ENCODE assay signal across 37 cellular contexts in the genomic region with DNA sequence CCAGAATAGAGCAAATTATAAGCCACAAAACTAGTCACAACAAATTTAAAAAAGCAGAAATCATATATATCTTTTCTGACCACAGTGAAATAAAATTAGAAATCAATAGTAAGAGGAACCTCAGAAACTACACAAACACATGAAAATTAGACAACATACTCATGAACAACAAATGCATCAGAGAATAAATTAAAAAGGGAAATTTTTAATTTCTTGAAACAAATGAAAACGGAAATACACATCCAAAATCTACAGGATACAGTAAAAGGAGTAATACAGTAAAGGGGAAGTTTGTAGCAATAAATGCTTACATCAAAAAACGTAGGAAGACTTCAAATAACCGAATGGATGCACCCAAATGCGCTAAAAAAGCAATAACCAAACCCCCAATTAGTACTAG. TPM values are rescaled to one million over a fixed set of nuclear protein-coding genes. Genes with fewer than 3 reads are reported as not detected.
"Had no signal": no experiment of that assay in that cellular context is flagged by ENCODE, and none has a peak within 500 bp of the region (broad histone marks: within the 10 kb centered on the region; RNA-seq: fewer than 3 reads in every experiment).

No MANE protein-coding gene starts in this region.

- FAIRE-seq: astrocyte, bronchial epithelial cell had no signal

- DNase-seq: activated effector memory CD4-positive, alpha-beta T cell treated with anti-CD3 and anti-CD28 coated beads, Interleukin-2, amount 50 U/mL, for 16 hours; activated effector memory CD4-positive, alpha-beta T cell treated with Interleukin-2 at 50 U/mL for 16 hours; activated gamma-delta T cell; activated gamma-delta T cell treated with Interleukin-2 at 50 U/mL for 16 hours; activated naive CD4-positive, alpha-beta T cell; activated naive CD4-positive, alpha-beta T cell treated with anti-CD3 and anti-CD28 coated beads for 36 hours; activated naive CD4-positive, alpha-beta T cell treated with anti-CD3 and anti-CD28 coated beads, Interleukin-2, amount 10 ng/mL, durations not matched to agents 7 days and 5 days; activated naive CD4-positive, alpha-beta T cell treated with anti-CD3 and anti-CD28 coated beads, Interleukin-2, amount 50 U/mL, for 16 hours; activated naive CD4-positive, alpha-beta T cell treated with Interleukin-2 at 50 U/mL for 16 hours; activated naive CD8-positive, alpha-beta T cell treated with anti-CD3 and anti-CD28 coated beads for 36 hours; activated naive CD8-positive, alpha-beta T cell treated with anti-CD3 and anti-CD28 coated beads, Interleukin-2, amount 10 ng/mL, durations not matched to agents 7 days and 5 days; activated naive CD8-positive, alpha-beta T cell treated with anti-CD3 and anti-CD28 coated beads, Interleukin-2, amount 50 U/mL, for 24 hours; activated T-cell treated with anti-CD3 and anti-CD28 coated beads, Interleukin-2, amount 50 U/mL, for 1 hour; activated T-cell treated with anti-CD3 and anti-CD28 coated beads, Interleukin-2, amount 50 U/mL, for 24 hours; activated T-cell treated with anti-CD3 and anti-CD28 coated beads, Interleukin-2, amount 50 U/mL, for 4 hours; activated T-cell treated with anti-CD3 and anti-CD28 coated beads, Interleukin-2, amount 50 U/mL, for 48 hours; activated T-cell treated with anti-CD3 and anti-CD28 coated beads, Interleukin-2, amount 50 U/mL, for 72 hours; adrenal gland; amniotic stem cell; amygdala; anterior cingulate cortex; aorta; body of pancreas; brain microvascular endothelial cell; caudate nucleus; central memory CD4-positive, alpha-beta T cell; cerebellar nuclear complex had no signal

- H3K9me3 ChIP-seq: adrenal gland had no signal

- H3K4me1 ChIP-seq: adrenal gland, body of pancreas, breast epithelium had no signal

- H3K27ac ChIP-seq: adrenal gland, ascending aorta, body of pancreas, brain microvascular endothelial cell, breast epithelium, cardiac muscle cell had no signal

- ATAC-seq: activated T-cell treated with anti-CD3 and anti-CD28 coated beads, Interleukin-2, amount 50 U/mL, for 4 hours; activated T-cell treated with anti-CD3 and anti-CD28 coated beads, Interleukin-2, amount 50 U/mL, for 72 hours; activated T-helper 17 cell treated with anti-CD3 and anti-CD28 coated beads, Interleukin-2, amount 50 U/mL, for 72 hours; body of pancreas had no signal

- H3K4me3 ChIP-seq: adrenal gland, ascending aorta, body of pancreas, breast epithelium, cardiac muscle cell had no signal

RNA-seq across cellular contexts. Expression of a gene that starts 19.2 kb away (rescaled TPM):
- total RNA-seq: activated naive CD8-positive, alpha-beta T cell treated with anti-CD3 and anti-CD28 coated beads for 36 hours; activated T-cell treated with anti-CD3 and anti-CD28 coated beads, Interleukin-2, amount 50 U/mL, for 4 hours; activated T-helper 1 cell treated with anti-CD3 and anti-CD28 coated beads, Interleukin-12 subunit alpha, Interleukin-12 subunit beta, Interleukin-2, Interleukin-4 antibody, amounts not matched to agents 30 ng/mL and 10 ng/mL and 1 ng/mL, durations not matched to agents 14 hours and 24 hours and 36 hours; ascending aorta; bronchial epithelial cell; cardiac septum; chondrocyte had no signal

RNA-seq across cellular contexts. Expression of a gene that starts 37.9 kb away (rescaled TPM):
- total RNA-seq: activated T-helper 2 cell treated with anti-CD3 and anti-CD28 coated beads, Interferon-gamma antibody, Interleukin-2, Interleukin-4, amounts not matched to agents 10 μg/mL and 5 μg/mL and 100 μg/mL, durations not matched to agents 14 hours and 24 hours and 36 hours had no signal
